In the genomic region with DNA sequence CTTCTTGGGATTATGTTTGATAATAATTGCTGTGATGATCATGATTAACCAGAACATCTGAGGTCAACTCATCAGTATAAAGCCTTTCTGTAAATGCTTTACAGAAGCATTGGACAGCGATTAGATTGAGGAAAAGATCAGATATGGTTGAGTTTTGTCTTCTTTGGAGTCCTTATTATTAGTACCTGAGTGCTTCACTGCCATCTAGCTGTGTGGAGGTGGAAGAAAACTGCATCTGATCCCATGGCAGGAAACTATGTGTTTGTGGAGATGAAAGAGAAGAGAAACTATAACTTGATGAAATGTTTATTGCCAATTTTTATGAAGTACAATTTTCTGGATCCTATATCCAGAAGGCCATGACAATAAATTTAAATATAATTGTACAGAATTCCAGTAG, we compare ENCODE assay signal across 18 cellular contexts. TPM values are rescaled to one million over a fixed set of nuclear protein-coding genes. Genes with fewer than 3 reads are reported as not detected.
DNase-seq lines count a peak whose midpoint lies in the region; ATAC-seq, FAIRE-seq and TF ChIP-seq lines count a peak whose summit lies in the region.
"Had no signal": no experiment of that assay in that cellular context is flagged by ENCODE, and none has a peak within 500 bp of the region (broad histone marks: within the 10 kb centered on the region; RNA-seq: fewer than 3 reads in every experiment).

No MANE protein-coding gene starts in this region.

- H3K9ac ChIP-seq in GM23248 (no peak overlapping the region), OCI-LY3 (ENCODE audit: low read length) (no peak overlapping the region)

- in situ Hi-C loops in GM23248 (cut with MboI), result no loop called here

- DNase-seq in GM23248 (peak; percentile 14), bronchial epithelial cell (ENCODE audit: low read depth) (peak; percentile 31), GOT3 (lab: John Stamatoyannopoulos, UW) (no peak)
- DNase-seq in activated CD4-positive, alpha-beta T cell treated with anti-CD3 and anti-CD28 coated beads, Interleukin-2, amount 50 U/mL, for 4 hours, result no peak
- DNase-seq: activated CD4-positive, alpha-beta memory T cell treated with anti-CD3 and anti-CD28 coated beads, Interleukin-2, amount 10 ng/mL, durations not matched to agents 7 days and 5 days; activated naive CD4-positive, alpha-beta T cell; CD4-positive, alpha-beta T cell; NCI-H187; NCI-H774 had no signal

- H3K4me2 ChIP-seq in GM23248 (ENCODE audit: unreplicated experiment) (no peak overlapping the region), OCI-LY3 (ENCODE audit: low read length) (peak overlapping the region; percentile 47)

- ATAC-seq in GM19035 (IDR thresholded peaks at IDR 0.05; ENCODE audit: unreplicated experiment) (no peak), HG03159 (IDR thresholded peaks at IDR 0.05; ENCODE audit: unreplicated experiment) (no peak)
- ATAC-seq: esophagus mucosa had no signal

- H3K4me1 ChIP-seq in GM23248 (ENCODE audit: insufficient read depth) (peaks cover 9% of the 10 kb centered on the region; the same call in 1 of the 2 replicates), OCI-LY3 (ENCODE audit: low read length) (no peaks in the 10 kb centered on the region)

- TF ChIP-seq CTCF in C4-2B (conservative IDR thresholded peaks at IDR 0.05) (peak; percentile 55), OCI-LY3 (IDR thresholded peaks at IDR 0.05; ENCODE audit: low read depth, low read length) (peak; percentile 62), bronchial epithelial cell (IDR thresholded peaks at IDR 0.05; ENCODE audit: insufficient read depth, low read length, severe bottlenecking) (peak; percentile 21)

- H3F3A ChIP-seq in GM23248 (ENCODE audit: insufficient read depth), result no peaks in the 10 kb centered on the region

- H3K4me3 ChIP-seq in GM23248 (no peak overlapping the region), OCI-LY3 (ENCODE audit: low read length) (peak overlapping the region; percentile 21), bronchial epithelial cell (ENCODE audit: low read depth, low read length) (no peak overlapping the region)
- H3K4me3 ChIP-seq: thoracic aorta had no signal

- no peaks in the 10 kb centered on the region for H4K20me1 ChIP-seq in GM23248 (ENCODE audit: insufficient read depth)
- H4K20me1 ChIP-seq in OCI-LY3 (ENCODE audit: insufficient read depth, low read length), result no peaks in the 10 kb centered on the region

- WGBS in GM23248 (ENCODE audit: low coverage in 1 of 2, low lambda C conversion rate in 2 of 2, missing lambda C conversion rate in 2 of 2), 2 experiments, result 6 to 9% methylated on average over 1 of the region's 1 CpG

- H3K27me3 ChIP-seq in GM23248 (replicated peaks; ENCODE audit: insufficient read depth) (no peaks in the 10 kb centered on the region), OCI-LY3 (ENCODE audit: low read depth, low read length) (peaks cover 28% of the 10 kb centered on the region), bronchial epithelial cell (ENCODE audit: control insufficient read depth, insufficient read depth, low read length) (no peaks in the 10 kb centered on the region)

- H3K27ac ChIP-seq in C4-2B (no peak overlapping the region), GM23248 (no peak overlapping the region), OCI-LY3 (ENCODE audit: low read length) (no peak overlapping the region)
- H3K27ac ChIP-seq: thoracic aorta had no signal

- H3K79me2 ChIP-seq in GM23248 (ENCODE audit: insufficient read depth) (no peaks in the 10 kb centered on the region), OCI-LY3 (ENCODE audit: low read length) (no peaks in the 10 kb centered on the region)

- H3K9me3 ChIP-seq in GM23248 (ENCODE audit: low read depth), result no peaks in the 10 kb centered on the region
- no peaks in the 10 kb centered on the region for H3K9me3 ChIP-seq in OCI-LY3 (ENCODE audit: insufficient read depth, low read length)
- H3K9me3 ChIP-seq: thoracic aorta had no signal

- H2AFZ ChIP-seq in GM23248, result no peak overlapping the region
- H2AFZ ChIP-seq in OCI-LY3 (ENCODE audit: low read depth, low read length), result peak overlapping the region; percentile 74

- FAIRE-seq in bronchial epithelial cell (lab: Jason Lieb, UNC), result no peak

- H3K36me3 ChIP-seq in GM23248 (ENCODE audit: low read depth), result no peaks in the 10 kb centered on the region
- H3K36me3 ChIP-seq in OCI-LY3 (replicated peaks; ENCODE audit: low read depth, low read length), result no peaks in the 10 kb centered on the region
- no peaks in the 10 kb centered on the region for H3K36me3 ChIP-seq in bronchial epithelial cell (ENCODE audit: control insufficient read depth, insufficient read depth, low read length)
- H3K36me3 ChIP-seq: thoracic aorta had no signal

- H3K9me2 ChIP-seq in GM23248 (ENCODE audit: insufficient read depth), result no peaks in the 10 kb centered on the region

RNA-seq across cellular contexts. Expression of a gene that starts 11.4 kb away (rescaled TPM):
- not detected in 2 replicates for total RNA-seq in GM23248 (2014; rRNA removed; shearing (Covaris generic))
- not detected in 2 replicates for polyA plus RNA-seq in GM23248 (2016; fragmentation: Nextera tagmentation; extraction: Ambion mirVana)
- under 0.01 TPM in 2 replicates for total RNA-seq in bronchial epithelial cell
- total RNA-seq: CD4-positive, alpha-beta T cell; esophagus mucosa; mesenteric fat pad; osteocyte; T-helper 1 cell treated with Interleukin-12 subunit alpha and Interleukin-12 subunit beta and Interleukin-4 antibody, amounts not matched to agents 30 ng/mL and 1 ng/mL, for 36 hours had no signal

RNA-seq across cellular contexts. Expression of a gene that starts 23.4 kb away (rescaled TPM):
- total RNA-seq in GM23248 (2014; rRNA removed; shearing (Covaris generic)), result 2.9 and 3.0 TPM in 2 replicates
- 1.6 and 1.7 TPM in 2 replicates for polyA plus RNA-seq in GM23248 (2016; fragmentation: Nextera tagmentation; extraction: Ambion mirVana)
- total RNA-seq in bronchial epithelial cell, result 0.26 and 4.0 TPM in 2 replicates
- total RNA-seq: CD4-positive, alpha-beta T cell; mesenteric fat pad; osteocyte; T-helper 1 cell treated with Interleukin-12 subunit alpha and Interleukin-12 subunit beta and Interleukin-4 antibody, amounts not matched to agents 30 ng/mL and 1 ng/mL, for 36 hours had no signal

Comparison
In these comparisons a context has a peak if more than half of its experiments do, and no peak if none do; other contexts are left out.
1. DNase-seq: peak in GM23248 (single experiment) and bronchial epithelial cell (single experiment); none in activated CD4-positive, alpha-beta T cell treated with anti-CD3 and anti-CD28 coated beads, Interleukin-2, amount 50 U/mL, for 4 hours (0 of 2) and GOT3 (single experiment).
2. Peak in every context shown above with its lines, with median percentiles within 50 percentile points of each other: CTCF ChIP-seq.